Comparison of ENCODE assay signal across 26 cellular contexts in the genomic region with DNA sequence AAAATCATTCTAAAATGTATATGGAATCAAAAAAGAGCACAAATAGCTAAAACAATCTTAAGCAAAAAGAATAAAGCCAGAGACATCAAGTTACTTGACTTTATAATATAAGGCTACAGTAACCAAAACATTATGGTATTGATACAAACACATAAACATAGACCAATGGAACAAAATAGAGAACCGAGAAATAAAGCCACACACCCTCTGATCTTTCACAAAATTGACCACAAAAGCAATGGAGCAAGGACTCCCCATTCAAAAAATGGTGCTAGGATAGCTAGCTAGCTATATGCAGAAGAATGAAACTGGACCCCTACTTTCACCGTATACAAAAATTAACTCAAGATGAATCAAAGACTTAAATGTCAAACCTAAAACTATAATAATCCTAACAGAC. TPM values are rescaled to one million over a fixed set of nuclear protein-coding genes. Genes with fewer than 3 reads are reported as not detected.
"Had no signal": no experiment of that assay in that cellular context is flagged by ENCODE, and none has a peak within 500 bp of the region (broad histone marks: within the 10 kb centered on the region; RNA-seq: fewer than 3 reads in every experiment).

No MANE protein-coding gene starts in this region.

- DNase-seq: colonic mucosa; cortex of kidney; effector CD4-positive, alpha-beta T cell; effector memory CD4-positive, alpha-beta T cell; glutamatergic neuron; head of caudate nucleus; heart right ventricle; hippocampal formation; left cardiac atrium; left lung; left ventricle myocardium superior; lower lobe of right lung; mesenchymal stem cell; mucosa of descending colon; naive B cell; naive thymus-derived CD8-positive, alpha-beta T cell had no signal

- H3K27me3 ChIP-seq: colonic mucosa, esophagus muscularis mucosa, foreskin keratinocyte, heart right ventricle, left lung had no signal

- H3K36me3 ChIP-seq: colonic mucosa, esophagus muscularis mucosa, heart right ventricle, left lung, lower lobe of right lung had no signal

- ATAC-seq: heart right ventricle; left cardiac atrium; left lung; left ventricle myocardium superior; lower lobe of right lung; mucosa of descending colon; naive thymus-derived CD8-positive, alpha-beta T cell had no signal

- H3K27ac ChIP-seq: colonic mucosa, esophagus muscularis mucosa, foreskin keratinocyte, heart right ventricle, left lung, lower lobe of right lung had no signal

- H3K4me3 ChIP-seq: colonic mucosa, esophagus muscularis mucosa, heart right ventricle, left lung, lower lobe of right lung, mucosa of descending colon had no signal

- H3K4me1 ChIP-seq: colonic mucosa, esophagus muscularis mucosa, foreskin keratinocyte, heart right ventricle, left lung, lower lobe of right lung had no signal

- H3K9me3 ChIP-seq: colonic mucosa, esophagus muscularis mucosa, left lung, lower lobe of right lung, mucosa of descending colon had no signal

- FAIRE-seq: endothelial cell of umbilical vein, frontal cortex, islet of Langerhans, keratinocyte had no signal

RNA-seq across cellular contexts. Expression of gene GLYATL2, which starts 43.2 kb away (rescaled TPM):
- total RNA-seq: endothelial cell of umbilical vein; glomerular endothelial cell; left lung; lower lobe of right lung; lung microvascular endothelial cell; mesenteric fat pad; mesothelial cell of epicardium; mucosa of descending colon; naive thymus-derived CD8-positive, alpha-beta T cell had no signal
- polyA plus RNA-seq: endothelial cell of umbilical vein; naive thymus-derived CD8-positive, alpha-beta T cell had no signal
